ENCODE assay signal across 1 cellular context in the genomic region with DNA sequence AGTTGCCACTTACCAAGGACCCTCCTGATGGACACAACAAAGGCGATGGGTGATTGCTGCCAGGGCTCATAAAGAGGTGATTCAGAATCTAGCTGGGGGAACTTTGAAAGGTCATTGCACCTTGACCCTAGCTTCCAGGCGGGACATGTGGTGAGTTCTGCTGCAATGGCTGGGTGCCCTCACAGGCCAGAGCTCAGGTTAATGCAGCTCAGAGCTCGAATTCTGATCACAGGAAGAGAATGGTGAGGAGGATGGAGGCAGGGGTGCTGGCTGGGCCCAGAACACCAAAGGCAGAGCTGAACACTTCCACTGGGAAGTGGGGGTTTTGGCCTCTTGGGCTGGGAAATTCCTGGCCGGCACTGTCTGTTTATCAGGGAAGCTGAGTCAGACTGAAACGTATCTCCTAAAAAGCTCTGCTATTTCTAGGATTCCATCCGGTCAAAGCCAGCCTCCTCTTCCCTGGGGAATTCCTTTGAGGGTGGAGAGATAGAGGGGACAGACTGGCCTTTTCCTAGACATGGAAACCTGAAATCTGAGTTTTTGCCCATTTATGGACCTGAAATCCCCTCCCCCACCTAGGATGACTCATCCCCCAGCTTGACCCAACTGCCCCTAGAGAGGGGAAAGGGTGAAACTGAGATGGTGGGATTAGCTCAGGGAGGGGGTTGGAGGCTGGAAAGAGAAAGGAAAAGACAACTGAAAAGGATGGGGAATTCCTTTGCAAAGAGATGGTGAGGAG.
TF ChIP-seq lines count a peak whose summit lies in the region.

No MANE protein-coding gene starts in this region.

TF ChIP-seq in GM12878, 131 proteins besides CTCF, POLR2A, EP300 and RAD21 (continued from another document):
- TF ChIP-seq EED (IDR thresholded peaks at IDR 0.05; ENCODE audit: low read depth) (peak; percentile 96), IKZF2 (IDR thresholded peaks at IDR 0.05) (peak; percentile 87 to 89), MEF2B (IDR thresholded peaks at IDR 0.05; ENCODE audit: partially characterized antibody, poor library complexity, severe bottlenecking) (peak; percentile 63), IKZF1 (conservative IDR thresholded peaks at IDR 0.05) (peak; percentile 91), DPF2 (IDR thresholded peaks at IDR 0.05) (peak; percentile 56; the same call in 1 of the 2 replicates), BHLHE40 (IDR thresholded peaks at IDR 0.05; ENCODE audit: borderline replicate concordance in 1 of 2, low read depth in 2 of 2, low read length in 1 of 2) (no peak), RUNX3 (IDR thresholded peaks at IDR 0.05; ENCODE audit: low read length) (peak; percentile 38; the same call in 1 of the 2 replicates), RELB (IDR thresholded peaks at IDR 0.05; ENCODE audit: low read depth) (0 out of 2 replicates have a peak, but pooled peaks have one; percentile 70), ATF7 (IDR thresholded peaks at IDR 0.05; ENCODE audit: low read depth) (peak; percentile 42; the same call in 1 of the 2 replicates), JUNB (IDR thresholded peaks at IDR 0.05) (peak; percentile 74), NR2F1 (conservative IDR thresholded peaks at IDR 0.05) (peak; percentile 89), FOS (IDR thresholded peaks at IDR 0.05; ENCODE audit: borderline replicate concordance, extremely low read depth, insufficient read length) (no peak), ZNF384 (IDR thresholded peaks at IDR 0.05; ENCODE audit: borderline replicate concordance, low read depth, low read length) (no peak)
- TF ChIP-seq, protein P1, sequence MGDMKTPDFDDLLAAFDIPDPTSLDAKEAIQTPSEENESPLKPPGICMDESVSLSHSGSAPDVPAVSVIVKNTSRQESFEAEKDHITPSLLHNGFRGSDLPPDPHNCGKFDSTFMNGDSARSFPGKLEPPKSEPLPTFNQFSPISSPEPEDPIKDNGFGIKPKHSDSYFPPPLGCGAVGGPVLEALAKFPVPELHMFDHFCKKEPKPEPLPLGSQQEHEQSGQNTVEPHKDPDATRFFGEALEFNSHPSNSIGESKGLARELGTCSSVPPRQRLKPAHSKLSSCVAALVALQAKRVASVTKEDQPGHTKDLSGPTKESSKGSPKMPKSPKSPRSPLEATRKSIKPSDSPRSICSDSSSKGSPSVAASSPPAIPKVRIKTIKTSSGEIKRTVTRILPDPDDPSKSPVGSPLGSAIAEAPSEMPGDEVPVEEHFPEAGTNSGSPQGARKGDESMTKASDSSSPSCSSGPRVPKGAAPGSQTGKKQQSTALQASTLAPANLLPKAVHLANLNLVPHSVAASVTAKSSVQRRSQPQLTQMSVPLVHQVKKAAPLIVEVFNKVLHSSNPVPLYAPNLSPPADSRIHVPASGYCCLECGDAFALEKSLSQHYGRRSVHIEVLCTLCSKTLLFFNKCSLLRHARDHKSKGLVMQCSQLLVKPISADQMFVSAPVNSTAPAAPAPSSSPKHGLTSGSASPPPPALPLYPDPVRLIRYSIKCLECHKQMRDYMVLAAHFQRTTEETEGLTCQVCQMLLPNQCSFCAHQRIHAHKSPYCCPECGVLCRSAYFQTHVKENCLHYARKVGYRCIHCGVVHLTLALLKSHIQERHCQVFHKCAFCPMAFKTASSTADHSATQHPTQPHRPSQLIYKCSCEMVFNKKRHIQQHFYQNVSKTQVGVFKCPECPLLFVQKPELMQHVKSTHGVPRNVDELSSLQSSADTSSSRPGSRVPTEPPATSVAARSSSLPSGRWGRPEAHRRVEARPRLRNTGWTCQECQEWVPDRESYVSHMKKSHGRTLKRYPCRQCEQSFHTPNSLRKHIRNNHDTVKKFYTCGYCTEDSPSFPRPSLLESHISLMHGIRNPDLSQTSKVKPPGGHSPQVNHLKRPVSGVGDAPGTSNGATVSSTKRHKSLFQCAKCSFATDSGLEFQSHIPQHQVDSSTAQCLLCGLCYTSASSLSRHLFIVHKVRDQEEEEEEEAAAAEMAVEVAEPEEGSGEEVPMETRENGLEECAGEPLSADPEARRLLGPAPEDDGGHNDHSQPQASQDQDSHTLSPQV (IDR thresholded peaks at IDR 0.05), result no peak
- TF ChIP-seq, protein P2, sequence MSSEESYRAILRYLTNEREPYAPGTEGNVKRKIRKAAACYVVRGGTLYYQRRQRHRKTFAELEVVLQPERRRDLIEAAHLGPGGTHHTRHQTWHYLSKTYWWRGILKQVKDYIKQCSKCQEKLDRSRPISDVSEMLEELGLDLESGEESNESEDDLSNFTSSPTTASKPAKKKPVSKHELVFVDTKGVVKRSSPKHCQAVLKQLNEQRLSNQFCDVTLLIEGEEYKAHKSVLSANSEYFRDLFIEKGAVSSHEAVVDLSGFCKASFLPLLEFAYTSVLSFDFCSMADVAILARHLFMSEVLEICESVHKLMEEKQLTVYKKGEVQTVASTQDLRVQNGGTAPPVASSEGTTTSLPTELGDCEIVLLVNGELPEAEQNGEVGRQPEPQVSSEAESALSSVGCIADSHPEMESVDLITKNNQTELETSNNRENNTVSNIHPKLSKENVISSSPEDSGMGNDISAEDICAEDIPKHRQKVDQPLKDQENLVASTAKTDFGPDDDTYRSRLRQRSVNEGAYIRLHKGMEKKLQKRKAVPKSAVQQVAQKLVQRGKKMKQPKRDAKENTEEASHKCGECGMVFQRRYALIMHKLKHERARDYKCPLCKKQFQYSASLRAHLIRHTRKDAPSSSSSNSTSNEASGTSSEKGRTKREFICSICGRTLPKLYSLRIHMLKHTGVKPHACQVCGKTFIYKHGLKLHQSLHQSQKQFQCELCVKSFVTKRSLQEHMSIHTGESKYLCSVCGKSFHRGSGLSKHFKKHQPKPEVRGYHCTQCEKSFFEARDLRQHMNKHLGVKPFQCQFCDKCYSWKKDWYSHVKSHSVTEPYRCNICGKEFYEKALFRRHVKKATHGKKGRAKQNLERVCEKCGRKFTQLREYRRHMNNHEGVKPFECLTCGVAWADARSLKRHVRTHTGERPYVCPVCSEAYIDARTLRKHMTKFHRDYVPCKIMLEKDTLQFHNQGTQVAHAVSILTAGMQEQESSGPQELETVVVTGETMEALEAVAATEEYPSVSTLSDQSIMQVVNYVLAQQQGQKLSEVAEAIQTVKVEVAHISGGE (CRISPR knock-in tag; IDR thresholded peaks at IDR 0.05), result no peak
